17 cellular contexts compared by ENCODE assay signal in the genomic region with DNA sequence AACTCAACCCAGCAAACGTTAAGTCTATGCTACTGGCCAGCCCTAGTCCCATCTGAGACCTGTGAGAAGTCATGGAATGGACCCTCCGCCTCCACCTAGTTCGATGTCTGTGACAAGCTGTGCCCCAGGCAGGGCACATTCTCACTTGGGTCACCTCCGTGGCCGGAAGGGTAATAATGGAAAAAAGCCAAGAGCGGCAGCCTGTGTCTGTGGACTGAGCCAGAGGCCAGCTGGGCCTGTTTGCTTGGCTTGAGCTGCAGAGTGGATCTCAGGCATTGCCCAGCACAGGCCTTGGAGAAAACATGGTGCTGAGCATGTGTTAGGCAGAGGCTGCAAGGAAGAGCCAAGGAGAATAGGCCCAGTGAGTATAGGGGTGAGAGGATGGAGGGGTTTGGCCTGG.
A peak's percentile ranks its signal among the peaks of the same experiment; 100 is the strongest.
DNase-seq lines count a peak whose midpoint lies in the region; ATAC-seq and TF ChIP-seq lines count a peak whose summit lies in the region.
"Had no signal": no experiment of that assay in that cellular context is flagged by ENCODE, and none has a peak within 500 bp of the region (broad histone marks: within the 10 kb centered on the region; RNA-seq: fewer than 3 reads in every experiment).

No MANE protein-coding gene starts in this region.

- no peaks in the 10 kb centered on the region for H3K36me3 ChIP-seq in upper lobe of right lung
- H3K36me3 ChIP-seq: HAP-1 had no signal

- H3K27me3 Mint-ChIP-seq in glutamatergic neuron (ENCODE audit: unreplicated experiment), result peaks cover 15% of the 10 kb centered on the region
- H3K27me3 Mint-ChIP-seq: CD4-positive, alpha-beta T cell had no signal

- peak overlapping the region; percentile 80 for H3K27ac Mint-ChIP-seq in glutamatergic neuron (ENCODE audit: unreplicated experiment)
- H3K27ac Mint-ChIP-seq: CD4-positive, alpha-beta T cell had no signal

- no peaks in the 10 kb centered on the region for H3K9me3 ChIP-seq in upper lobe of right lung
- H3K9me3 ChIP-seq: Caco-2, HAP-1 had no signal

- peaks cover 17% of the 10 kb centered on the region for H3K4me1 Mint-ChIP-seq in glutamatergic neuron (ENCODE audit: low read depth, unreplicated experiment)

- ATAC-seq in left ventricle myocardium superior, result peak; percentile 56
- no peak for ATAC-seq in left cardiac atrium
- ATAC-seq in upper lobe of right lung, result no peak
- no peak for ATAC-seq in GM21367 (IDR thresholded peaks at IDR 0.05; ENCODE audit: unreplicated experiment)
- ATAC-seq: A549, GM12878 had no signal

- TF ChIP-seq CTCF in glutamatergic neuron (IDR thresholded peaks at IDR 0.05; ENCODE audit: partially characterized antibody, unreplicated experiment) (no peak), upper lobe of right lung (IDR thresholded peaks at IDR 0.05) (no peak)

- no peak overlapping the region for H3K27ac ChIP-seq in upper lobe of right lung
- H3K27ac ChIP-seq: 22Rv1, A549, C4-2B had no signal

- no peaks in the 10 kb centered on the region for H3K4me1 ChIP-seq in upper lobe of right lung
- H3K4me1 ChIP-seq: A549, Caco-2, HAP-1 had no signal

- no peak overlapping the region for H3K4me3 ChIP-seq in upper lobe of right lung
- H3K4me3 ChIP-seq: A549, GM12878, HAP-1 had no signal

- DNase-seq in DMS 273 (lab: John Stamatoyannopoulos, UW; ENCODE audit: unreplicated experiment) (peak; percentile 33), DMS 273 treated with DMSO at 0.1 percent for 48 hours (lab: John Stamatoyannopoulos, UW) (no peak), left ventricle myocardium superior (no peak), left cardiac atrium (no peak), glutamatergic neuron (no peak), upper lobe of right lung (no peak), MV-4-11 (lab: John Stamatoyannopoulos, UW) (no peak)
- DNase-seq: AML-193; Caco-2; CD4-positive, alpha-beta T cell; DMS79 treated with DMSO at 0.1 percent for 48 hours had no signal

- intact Hi-C loops in left ventricle myocardium superior (cut with micrococcal nuclease) (no loop called here), left cardiac atrium (cut with DNase I) (no loop called here), upper lobe of right lung (cut with DNase I) (no loop called here)

- no peak overlapping the region for H3K4me3 Mint-ChIP-seq in glutamatergic neuron (ENCODE audit: unreplicated experiment)
- H3K4me3 Mint-ChIP-seq: CD4-positive, alpha-beta T cell had no signal

- peaks cover 13% of the 10 kb centered on the region for H3K36me3 Mint-ChIP-seq in glutamatergic neuron (ENCODE audit: unreplicated experiment)

- H3K9me3 Mint-ChIP-seq in glutamatergic neuron (ENCODE audit: unreplicated experiment), result peaks cover 13% of the 10 kb centered on the region
- H3K9me3 Mint-ChIP-seq: CD4-positive, alpha-beta T cell had no signal

- no peaks in the 10 kb centered on the region for H3K27me3 ChIP-seq in upper lobe of right lung
